In the genomic region with DNA sequence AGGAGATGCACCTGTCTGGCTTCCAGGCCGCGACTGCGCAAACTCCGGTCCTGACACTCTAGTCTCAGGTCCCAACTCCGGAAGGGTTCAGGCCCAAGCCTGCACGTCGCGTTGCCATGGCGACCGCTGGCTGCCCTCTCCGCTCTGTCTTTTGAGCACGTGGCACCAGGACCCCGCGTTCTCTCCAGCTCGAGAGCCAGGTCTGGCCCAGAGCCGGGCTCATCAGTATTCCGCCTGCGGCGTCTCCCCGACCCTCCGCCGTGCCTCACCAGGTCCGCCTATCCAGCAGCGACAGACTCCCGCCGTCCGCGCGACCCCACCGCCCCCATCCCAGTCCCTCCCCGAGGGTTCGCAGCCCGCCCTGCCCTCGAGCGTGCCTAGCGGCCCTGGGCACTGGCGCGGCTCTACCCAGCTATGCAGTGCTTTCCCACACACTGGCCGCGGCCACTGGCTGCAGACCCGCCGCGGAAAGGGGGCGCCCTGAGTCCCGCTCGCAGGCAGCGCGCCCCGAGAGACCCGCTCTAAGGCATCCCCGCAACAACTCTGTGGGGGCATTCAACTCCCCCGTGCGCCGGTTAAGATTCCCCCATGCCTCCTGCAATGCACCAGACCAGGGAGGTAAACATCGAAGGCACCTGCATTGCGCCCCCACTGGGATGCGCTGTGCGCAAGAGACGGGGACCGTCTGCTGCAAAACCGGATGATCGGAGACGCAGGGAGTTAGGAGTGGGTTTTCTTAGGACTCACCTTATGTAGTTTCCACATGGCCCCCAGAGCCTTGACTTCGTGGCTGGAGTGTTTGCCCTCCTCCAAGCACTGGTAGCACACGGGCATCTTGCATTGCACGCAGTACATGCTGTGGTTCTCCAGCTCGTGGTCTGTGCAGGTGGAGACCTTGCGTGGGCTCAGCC, we compare ENCODE assay signal across 8 cellular contexts. TPM values are rescaled to one million over a fixed set of nuclear protein-coding genes. Genes with fewer than 3 reads are reported as not detected.
DNase-seq lines count a peak whose midpoint lies in the region; ATAC-seq and TF ChIP-seq lines count a peak whose summit lies in the region.

No MANE protein-coding gene starts in this region.

- intact Hi-C loops in activated T-helper 2 cell treated with anti-CD3 and anti-CD28 coated beads, Interferon-gamma antibody, Interleukin-2, Interleukin-4, amounts not matched to agents 10 μg/mL and 5 μg/mL and 100 μg/mL, durations not matched to agents 14 hours and 24 hours and 36 hours (cut with micrococcal nuclease), result loop anchor here (5.0 to 10.0 kb wide), 2 partner anchors 146 to 561 kb away; partner anchors contain the start of gene FRMD6
- intact Hi-C loops in heart left ventricle (cut with DNase I), result loop anchor here in 1 of 10 donors (10.0 kb wide), 1 partner anchor 139 kb away; no protein-coding TSS in a partner anchor
- intact Hi-C loops in prostate gland (cut with DNase I), result loop anchor here (5.0 to 10.0 kb wide), 3 partner anchors 71 to 131 kb away; no protein-coding TSS in a partner anchor

- peaks cover 42% of the 10 kb centered on the region for H3K27me3 Mint-ChIP-seq in activated T-helper 2 cell treated with anti-CD3 and anti-CD28 coated beads, Interferon-gamma antibody, Interleukin-2, Interleukin-4, amounts not matched to agents 10 μg/mL and 5 μg/mL and 100 μg/mL, durations not matched to agents 14 hours and 24 hours and 36 hours (ENCODE audit: low read depth)

- peak; percentile 38 for DNase-seq in activated gamma-delta T cell treated with Interleukin-2 at 50 U/mL for 16 hours
- DNase-seq in activated gamma-delta T cell (lab: John Stamatoyannopoulos, UW), result no peak
- peak; percentile 50 for DNase-seq in NCI-H774 (lab: John Stamatoyannopoulos, UW)
- DNase-seq in activated T-helper 2 cell treated with anti-CD3 and anti-CD28 coated beads, Interferon-gamma antibody, Interleukin-2, Interleukin-4, amounts not matched to agents 10 μg/mL and 5 μg/mL and 100 μg/mL, durations not matched to agents 14 hours and 24 hours and 36 hours (ENCODE audit: low spot score), result peak; percentile 41
- DNase-seq in heart left ventricle, result peak in 4 of 5 donors; percentile 22 to 66 (median 36)
- DNase-seq in prostate gland (ENCODE audit: low spot score), result no peak
- DNase-seq in LoVo (ENCODE audit: low spot score), result no peak
- DNase-seq in OCI-M2 (lab: John Stamatoyannopoulos, UW; ENCODE audit: unreplicated experiment), result no peak

- H3K9me3 Mint-ChIP-seq in activated T-helper 2 cell treated with anti-CD3 and anti-CD28 coated beads, Interferon-gamma antibody, Interleukin-2, Interleukin-4, amounts not matched to agents 10 μg/mL and 5 μg/mL and 100 μg/mL, durations not matched to agents 14 hours and 24 hours and 36 hours, result no peaks in the 10 kb centered on the region

- H3K27ac ChIP-seq in heart left ventricle (peak overlapping the region in 1 of 12 donors; percentile 24), prostate gland (no peak overlapping the region)

- H3K27me3 ChIP-seq in heart left ventricle, result peaks cover 8 to 56% (median 34%) of the 10 kb centered on the region in 9 donors
- peaks cover 9% of the 10 kb centered on the region for H3K27me3 ChIP-seq in prostate gland (replicated peaks; ENCODE audit: insufficient read depth)

- peaks cover 15% of the 10 kb centered on the region for H3K4me1 Mint-ChIP-seq in activated T-helper 2 cell treated with anti-CD3 and anti-CD28 coated beads, Interferon-gamma antibody, Interleukin-2, Interleukin-4, amounts not matched to agents 10 μg/mL and 5 μg/mL and 100 μg/mL, durations not matched to agents 14 hours and 24 hours and 36 hours (ENCODE audit: low read depth)

- TF ChIP-seq CTCF in heart left ventricle (IDR thresholded peaks at IDR 0.05) (peak in 3 of 12 donors; percentile 6 to 15 (median 15)), prostate gland (IDR thresholded peaks at IDR 0.05) (no peak)

- peak overlapping the region; percentile 82 for H3K4me3 Mint-ChIP-seq in activated T-helper 2 cell treated with anti-CD3 and anti-CD28 coated beads, Interferon-gamma antibody, Interleukin-2, Interleukin-4, amounts not matched to agents 10 μg/mL and 5 μg/mL and 100 μg/mL, durations not matched to agents 14 hours and 24 hours and 36 hours (ENCODE audit: low read depth)

- H3K27ac Mint-ChIP-seq in activated T-helper 2 cell treated with anti-CD3 and anti-CD28 coated beads, Interferon-gamma antibody, Interleukin-2, Interleukin-4, amounts not matched to agents 10 μg/mL and 5 μg/mL and 100 μg/mL, durations not matched to agents 14 hours and 24 hours and 36 hours, result no peak overlapping the region

- H3K4me3 ChIP-seq in heart left ventricle, result peak overlapping the region; percentile 7 to 77 (median 64)
- peak overlapping the region; percentile 43 to 52 for H3K4me3 ChIP-seq in prostate gland

- H3K4me1 ChIP-seq in heart left ventricle (peaks cover 0 to 29% (median 9%) of the 10 kb centered on the region in 12 donors), prostate gland (replicated peaks) (no peaks in the 10 kb centered on the region)

- no peak for ATAC-seq in heart left ventricle

- no peaks in the 10 kb centered on the region for H3K36me3 Mint-ChIP-seq in activated T-helper 2 cell treated with anti-CD3 and anti-CD28 coated beads, Interferon-gamma antibody, Interleukin-2, Interleukin-4, amounts not matched to agents 10 μg/mL and 5 μg/mL and 100 μg/mL, durations not matched to agents 14 hours and 24 hours and 36 hours (ENCODE audit: low read depth)

- no peak for TF ChIP-seq POLR2A in heart left ventricle (IDR thresholded peaks at IDR 0.05)
- no peak for TF ChIP-seq POLR2A in prostate gland (IDR thresholded peaks at IDR 0.05)

- no peaks in the 10 kb centered on the region for H3K9me3 ChIP-seq in heart left ventricle
- H3K9me3 ChIP-seq in prostate gland, result no peaks in the 10 kb centered on the region

- H3K36me3 ChIP-seq in heart left ventricle (no peaks in the 10 kb centered on the region), prostate gland (no peaks in the 10 kb centered on the region)

- WGBS in heart left ventricle, 4 donors, result 6 to 10% (median 8%) methylated on average over 49 to 68 of the region's 68 CpGs
- 12% methylated on average over 56 of the region's 68 CpGs for WGBS in prostate gland

RNA-seq across cellular contexts. Expression of gene TRIM9, which starts 1.3 kb away (rescaled TPM):
- total RNA-seq in activated T-helper 2 cell treated with anti-CD3 and anti-CD28 coated beads, Interferon-gamma antibody, Interleukin-2, Interleukin-4, amounts not matched to agents 10 μg/mL and 5 μg/mL and 100 μg/mL, durations not matched to agents 14 hours and 24 hours and 36 hours, result 0.46 TPM in 2 replicates
- total RNA-seq in heart left ventricle (1 to 10 TPM in 1 of 9 donors, under 1 TPM in 8; 0.20 to 1.7 (median 0.74) TPM), prostate gland (1 to 10 TPM in 1 of 2 donors, under 1 TPM in 1; 0.46 to 6.5 TPM)
- polyA plus RNA-seq in heart left ventricle, result under 1 TPM; 0.34 to 0.47 TPM

Comparison
In these comparisons a context has a peak if more than half of its experiments do, and no peak if none do; other contexts are left out.
1. DNase-seq: peak in activated gamma-delta T cell treated with Interleukin-2 at 50 U/mL for 16 hours (single experiment), NCI-H774 (single experiment), activated T-helper 2 cell treated with anti-CD3 and anti-CD28 coated beads, Interferon-gamma antibody, Interleukin-2, Interleukin-4, amounts not matched to agents 10 μg/mL and 5 μg/mL and 100 μg/mL, durations not matched to agents 14 hours and 24 hours and 36 hours (single experiment) and heart left ventricle (4 of 5); none in activated gamma-delta T cell (single experiment), prostate gland (single experiment), LoVo (single experiment) and OCI-M2 (single experiment).